Comparison of ENCODE assay signal across 1 cellular context in the genomic region with DNA sequence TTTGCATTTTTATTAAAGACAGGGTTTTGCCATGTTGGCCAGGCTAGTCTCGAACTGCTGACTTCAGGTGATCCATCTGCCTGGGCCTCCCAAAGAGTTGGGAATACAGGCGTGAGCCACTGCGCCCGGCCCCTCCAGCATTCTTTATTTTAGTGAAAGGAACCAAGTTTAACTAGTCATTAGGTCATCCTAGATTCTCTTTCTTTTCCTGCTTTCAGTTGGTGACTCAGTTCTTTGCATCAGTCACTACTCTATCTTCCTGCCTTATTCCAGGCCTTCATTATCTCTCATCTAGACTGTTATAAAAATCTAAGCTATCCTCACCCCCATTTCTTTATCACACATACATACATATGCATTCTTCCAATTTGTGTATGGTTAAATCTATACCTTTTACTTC.
TF ChIP-seq lines count a peak whose summit lies in the region.

No MANE protein-coding gene starts in this region.

TF ChIP-seq in SK-N-SH, 30 proteins besides CTCF, POLR2A, EP300 and RAD21 (continued from another document):
- TF ChIP-seq IRF3 (IDR thresholded peaks at IDR 0.05; ENCODE audit: low read depth, low read length) (no peak), FOSL2 (IDR thresholded peaks at IDR 0.05; ENCODE audit: borderline replicate concordance, low read depth) (peak; percentile 33; the same call in 1 of the 2 replicates), GATA2 (CRISPR knock-in tag; IDR thresholded peaks at IDR 0.05) (no peak)
